ENCODE assay signal across 1 cellular context in the genomic region with DNA sequence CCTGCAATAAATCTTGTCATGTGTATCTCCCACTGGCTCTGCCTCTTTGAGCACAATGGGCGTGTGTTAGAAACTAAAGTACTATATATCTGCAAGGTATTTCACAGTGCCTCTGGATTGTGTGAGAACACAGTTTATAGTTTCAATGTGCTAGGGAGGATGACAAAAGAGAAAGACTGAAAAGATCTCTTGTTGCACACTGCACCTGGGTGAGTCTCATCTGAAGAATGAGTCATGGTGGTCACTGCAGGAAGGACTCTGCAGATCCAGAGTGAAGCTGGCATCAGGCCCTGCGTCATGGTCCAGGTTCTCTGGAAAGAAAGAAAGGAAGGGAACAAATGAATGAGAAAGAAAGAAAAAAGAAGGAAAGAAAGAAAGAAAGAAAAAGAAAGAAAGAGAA.
TF ChIP-seq lines count a peak whose summit lies in the region.

No MANE protein-coding gene starts in this region.

TF ChIP-seq in H1, 55 proteins besides CTCF, POLR2A, EP300 and RAD21:
- TF ChIP-seq CBX8 (IDR thresholded peaks at IDR 0.05; ENCODE audit: borderline replicate concordance, low read depth, low read length) (no peak), SP2 (IDR thresholded peaks at IDR 0.05; ENCODE audit: low read length) (no peak), CTBP2 (IDR thresholded peaks at IDR 0.05; ENCODE audit: borderline replicate concordance, insufficient read depth, insufficient read length, low read length) (no peak), SIRT6 (IDR thresholded peaks at IDR 0.05; ENCODE audit: low read length) (no peak), TBP (IDR thresholded peaks at IDR 0.05; ENCODE audit: low read depth, low read length) (no peak), SRF (IDR thresholded peaks at IDR 0.05; ENCODE audit: low read depth, low read length) (no peak), KDM1A (IDR thresholded peaks at IDR 0.05; ENCODE audit: borderline replicate concordance, low read length) (no peak)
